In genomic region chr11:44759743-44760476, GRCh38 we compare ENCODE assay signal across 26 cellular contexts. TPM values are rescaled to one million over a fixed set of nuclear protein-coding genes. Genes with fewer than 3 reads are reported as not detected.
DNase-seq lines count a peak whose midpoint lies in the region; TF ChIP-seq lines count a peak whose summit lies in the region.
"Had no signal": no experiment of that assay in that cellular context is flagged by ENCODE, and none has a peak within 500 bp of the region (broad histone marks: within the 10 kb centered on the region; RNA-seq: fewer than 3 reads in every experiment).

No MANE protein-coding gene starts in this region.

- H3K27me3 Mint-ChIP-seq in endodermal cell (ENCODE audit: insufficient read depth) = peaks cover 60% of the 10 kb centered on the region
- peaks cover 5% of the 10 kb centered on the region for H3K27me3 Mint-ChIP-seq in nephron progenitor cell (ENCODE audit: low read depth, poor library complexity)
- H3K27me3 Mint-ChIP-seq: central memory CD8-positive, alpha-beta T cell had no signal

- H3K4me1 Mint-ChIP-seq in endodermal cell (peaks cover 44% of the 10 kb centered on the region), nephron progenitor cell (peaks cover 72% of the 10 kb centered on the region)
- H3K4me1 Mint-ChIP-seq: activated naive CD8-positive, alpha-beta T cell treated with anti-CD3 and anti-CD28 coated beads, Interleukin-2, amount 10 ng/mL, durations not matched to agents 7 days and 5 days; central memory CD8-positive, alpha-beta T cell had no signal

- no peaks in the 10 kb centered on the region for H3K27me3 ChIP-seq in endodermal cell (ENCODE audit: control insufficient read depth, insufficient read depth, low read length, poor library complexity, severe bottlenecking)
- H3K27me3 ChIP-seq in sigmoid colon = no peaks in the 10 kb centered on the region
- H3K27me3 ChIP-seq: SJSA1, suprapubic skin had no signal

- no peak overlapping the region for H3K27ac Mint-ChIP-seq in endodermal cell
- H3K27ac Mint-ChIP-seq in nephron progenitor cell = no peak overlapping the region
- H3K27ac Mint-ChIP-seq: activated naive CD8-positive, alpha-beta T cell treated with anti-CD3 and anti-CD28 coated beads, Interleukin-2, amount 10 ng/mL, durations not matched to agents 7 days and 5 days; activated T-helper 2 cell treated with anti-CD3 and anti-CD28 coated beads, Interferon-gamma antibody, Interleukin-2, Interleukin-4, amounts not matched to agents 10 μg/mL and 5 μg/mL and 100 μg/mL, durations not matched to agents 14 hours and 24 hours and 36 hours; stimulated activated effector memory CD8-positive, alpha-beta T cell treated with anti-CD3 and anti-CD28 coated beads, Interleukin-12 subunit alpha, Interleukin-12 subunit beta, amount 100 ng/mL, for 72 hours had no signal

- peaks cover 4% of the 10 kb centered on the region; the same call in 1 of the 2 replicates for H3K4me1 ChIP-seq in HEK293 (ENCODE audit: control insufficient read depth, insufficient read depth, low read length)
- peaks cover 33% of the 10 kb centered on the region for H3K4me1 ChIP-seq in endodermal cell (ENCODE audit: control insufficient read depth, insufficient read depth, low read length)
- H3K4me1 ChIP-seq in sigmoid colon = peaks cover 0 to 77% (median 61%) of the 10 kb centered on the region in 4 donors

- H3K36me3 ChIP-seq in HEK293 (ENCODE audit: control insufficient read depth in 2 of 2, insufficient read depth in 1 of 2, low read length in 2 of 2) (no peaks in the 10 kb centered on the region), endodermal cell (ENCODE audit: control insufficient read depth, insufficient read depth, low read length) (no peaks in the 10 kb centered on the region), sigmoid colon (peaks cover 0 to 3% (median 0%) of the 10 kb centered on the region in 4 donors)
- H3K36me3 ChIP-seq: SJSA1, suprapubic skin had no signal

- H3K9me3 Mint-ChIP-seq in endodermal cell = peaks cover 9% of the 10 kb centered on the region
- H3K9me3 Mint-ChIP-seq in nephron progenitor cell = peaks cover 23% of the 10 kb centered on the region
- H3K9me3 Mint-ChIP-seq: central memory CD8-positive, alpha-beta T cell; stimulated activated effector memory CD8-positive, alpha-beta T cell treated with anti-CD3 and anti-CD28 coated beads, Interleukin-12 subunit alpha, Interleukin-12 subunit beta, amount 100 ng/mL, for 72 hours had no signal

- no peak for TF ChIP-seq POLR2A in sigmoid colon (IDR thresholded peaks at IDR 0.05)

- H3K9me3 ChIP-seq in HEK293 (ENCODE audit: control insufficient read depth, insufficient read depth, low read depth, low read length) (no peaks in the 10 kb centered on the region), endodermal cell (ENCODE audit: control insufficient read depth, low read length) (peaks cover 19% of the 10 kb centered on the region), sigmoid colon (peaks cover 0 to 3% (median 0%) of the 10 kb centered on the region in 4 donors)
- H3K9me3 ChIP-seq: suprapubic skin had no signal

- no peak for TF ChIP-seq EP300 in sigmoid colon (IDR thresholded peaks at IDR 0.05)

- H3K27ac ChIP-seq in HEK293 (ENCODE audit: extremely low read depth, low read depth, low read length) = no peak overlapping the region
- no peak overlapping the region for H3K27ac ChIP-seq in endodermal cell (ENCODE audit: low read depth, low read length)
- peak overlapping the region; percentile 78 to 91 (median 86) for H3K27ac ChIP-seq in sigmoid colon
- H3K27ac ChIP-seq: C4-2B, SJSA1 had no signal

- DNase-seq in endodermal cell (peak; percentile 24), islet precursor cell (peak; percentile 40), sigmoid colon (peak; percentile 61), putamen (ENCODE audit: low spot score) (no peak), NCI-H1436 treated with DMSO at 0.1 percent for 48 hours (lab: John Stamatoyannopoulos, UW) (no peak), nephron progenitor cell (no peak)
- DNase-seq: activated CD4-positive, alpha-beta T cell treated with anti-CD3 and anti-CD28 coated beads, Interleukin-2, amount 50 U/mL, for 48 hours; activated CD8-positive, alpha-beta memory T cell treated with anti-CD3 and anti-CD28 coated beads, Interleukin-2, amount 50 U/mL, for 48 hours; activated naive CD8-positive, alpha-beta T cell treated with anti-CD3 and anti-CD28 coated beads, Interleukin-2, amount 10 ng/mL, durations not matched to agents 7 days and 5 days; KBM-7; kidney; NCI-H1105; NCI-H2081; NCI-H774; nucleus accumbens; retina; stimulated activated CD4-positive, alpha-beta T cell treated with anti-CD3 and anti-CD28 coated beads, Interleukin-4, amount 100 ng/mL, for 1 hour; T-helper 1 cell had no signal

- TF ChIP-seq CTCF in HEK293 (tag by site-specific recombination; IDR thresholded peaks at IDR 0.05) = no peak
- no peak for TF ChIP-seq CTCF in endodermal cell (conservative IDR thresholded peaks at IDR 0.05)
- no peak for TF ChIP-seq CTCF in sigmoid colon (IDR thresholded peaks at IDR 0.05)
- TF ChIP-seq CTCF in nephron progenitor cell (IDR thresholded peaks at IDR 0.05) = no peak

- POLR2A ChIA-PET in HEK293 (lab: Yijun Ruan, JAX) = no interaction called here

- peaks cover 4% of the 10 kb centered on the region for H3K36me3 Mint-ChIP-seq in endodermal cell (ENCODE audit: low read depth)
- H3K36me3 Mint-ChIP-seq in nephron progenitor cell (ENCODE audit: low read depth) = peaks cover 17% of the 10 kb centered on the region
- H3K36me3 Mint-ChIP-seq: stimulated activated effector memory CD8-positive, alpha-beta T cell treated with anti-CD3 and anti-CD28 coated beads, Interleukin-12 subunit alpha, Interleukin-12 subunit beta, amount 100 ng/mL, for 72 hours had no signal

- H3K9ac ChIP-seq in endodermal cell (ENCODE audit: extremely low read depth, low read length, poor library complexity, severe bottlenecking) = no peak overlapping the region

- CTCF ChIA-PET in HEK293 (lab: Yijun Ruan, JAX) = interaction anchor here (1.0 to 2.1 kb wide), 3 partner anchors 8 to 139 kb away, joined by 4 to 14 read pairs (median 9); no protein-coding TSS in a partner anchor

- intact Hi-C loops in sigmoid colon (cut with DNase I) = no loop called here

- H3K4me3 Mint-ChIP-seq in endodermal cell = no peak overlapping the region
- no peak overlapping the region for H3K4me3 Mint-ChIP-seq in nephron progenitor cell
- H3K4me3 Mint-ChIP-seq: activated naive CD8-positive, alpha-beta T cell treated with anti-CD3 and anti-CD28 coated beads, Interleukin-2, amount 10 ng/mL, durations not matched to agents 7 days and 5 days; central memory CD8-positive, alpha-beta T cell; stimulated activated effector memory CD8-positive, alpha-beta T cell treated with anti-CD3 and anti-CD28 coated beads, Interleukin-12 subunit alpha, Interleukin-12 subunit beta, amount 100 ng/mL, for 72 hours had no signal

- 57 to 85% methylated on average over 1 to 3 of the region's 3 CpGs for WGBS in endodermal cell (ENCODE audit: insufficient coverage in 1 of 2, insufficient read length in 1 of 2), 2 experiments
- 88 to 89% methylated on average over 3 of the region's 3 CpGs for WGBS in sigmoid colon, 2 donors

- no peak overlapping the region for H3K4me3 ChIP-seq in HEK293 (ENCODE audit: low read depth, low read length)
- H3K4me3 ChIP-seq in endodermal cell (ENCODE audit: low read length) = no peak overlapping the region
- H3K4me3 ChIP-seq in sigmoid colon = no peak overlapping the region
- H3K4me3 ChIP-seq: lung, SJSA1, suprapubic skin had no signal

TF ChIP-seq in HEK293, 187 proteins besides CTCF, POLR2A, EP300 and RAD21:
- no peak for TF ChIP-seq ZNF37A (tag by site-specific recombination; IDR thresholded peaks at IDR 0.05)
- peak; percentile 81 for TF ChIP-seq ZFP3 (tag by site-specific recombination; IDR thresholded peaks at IDR 0.05; ENCODE audit: low read depth)
TF ChIP-seq in HEK293: peak in this region for 1.

RNA-seq across cellular contexts. Expression of gene TSPAN18, which starts 33.1 kb away (rescaled TPM):
- 10 to 100 TPM; 28.0 to 28.7 TPM for total RNA-seq in endodermal cell
- polyA plus RNA-seq in endodermal cell (2013, experiment 1 of 2) = 96.1 TPM
- 74.6 TPM for polyA plus RNA-seq in endodermal cell (2013, experiment 2 of 2)
- 10 to 100 TPM; 13.8 to 75.3 (median 23.0) TPM for total RNA-seq in sigmoid colon
- polyA plus RNA-seq in sigmoid colon = 1 to 10 TPM in 2 of 3 donors, under 1 TPM in 1; 0.23 to 8.0 (median 7.2) TPM

Comparison
In these comparisons a context has a peak if more than half of its experiments do, and no peak if none do; other contexts are left out.
1. H3K27ac ChIP-seq: peak in sigmoid colon (4 of 4); none in HEK293 (single experiment) and endodermal cell (single experiment).
2. DNase-seq: peak in endodermal cell (single experiment), islet precursor cell (single experiment) and sigmoid colon (single experiment); none in putamen (single experiment), NCI-H1436 treated with DMSO at 0.1 percent for 48 hours (single experiment) and nephron progenitor cell (single experiment).